ENCODE assay signal across 10 cellular contexts in genomic region chr6:15148356-15149058, GRCh38.
A peak's percentile ranks its signal among the peaks of the same experiment; 100 is the strongest.
DNase-seq lines count a peak whose midpoint lies in the region; ATAC-seq, FAIRE-seq and TF ChIP-seq lines count a peak whose summit lies in the region.
"Had no signal": no experiment of that assay in that cellular context is flagged by ENCODE, and none has a peak within 500 bp of the region (broad histone marks: within the 10 kb centered on the region; RNA-seq: fewer than 3 reads in every experiment).

No MANE protein-coding gene starts in this region.

- H3K9me3 ChIP-seq in HCT116 (ENCODE audit: control insufficient read depth in 1 of 2, insufficient read depth in 1 of 2, low read depth in 1 of 2, low read length in 2 of 2) = no peaks in the 10 kb centered on the region
- no peaks in the 10 kb centered on the region for H3K9me3 ChIP-seq in adipocyte (ENCODE audit: control insufficient read depth, low read length)
- no peaks in the 10 kb centered on the region for H3K9me3 ChIP-seq in keratinocyte (ENCODE audit: control insufficient read depth, low read depth, low read length)
- H3K9me3 ChIP-seq in testis = no peaks in the 10 kb centered on the region

- CTCF ChIA-PET in HCT116 (lab: Charles Lee) = no interaction called here

- 65 to 83% methylated on average over 10 of the region's 10 CpGs for WGBS in testis, 2 donors

- H3K4me1 ChIP-seq in HCT116 (ENCODE audit: control insufficient read depth in 1 of 2, insufficient read depth in 2 of 2, low read length in 2 of 2) = peaks cover 0 to 8% of the 10 kb centered on the region in 2 experiments; a peak in 1 of 4 replicates
- H3K4me1 ChIP-seq in adipocyte (ENCODE audit: control insufficient read depth, insufficient read depth, low read length) = no peaks in the 10 kb centered on the region
- H3K4me1 ChIP-seq in keratinocyte (ENCODE audit: control insufficient read depth, extremely low read depth, insufficient read depth, low read length) = peaks cover 12% of the 10 kb centered on the region
- H3K4me1 ChIP-seq in testis = no peaks in the 10 kb centered on the region

- H3K79me2 ChIP-seq in HCT116 (ENCODE audit: insufficient read depth, low read length) (no peaks in the 10 kb centered on the region), keratinocyte (ENCODE audit: control insufficient read depth, insufficient read depth, low read length) (no peaks in the 10 kb centered on the region)

- H4K20me1 ChIP-seq in HCT116 (ENCODE audit: insufficient read depth) (no peaks in the 10 kb centered on the region), keratinocyte (ENCODE audit: control insufficient read depth, extremely low read depth, insufficient read depth, low read length) (no peaks in the 10 kb centered on the region)

- H3K9me2 ChIP-seq in HCT116 (ENCODE audit: insufficient read depth) = no peaks in the 10 kb centered on the region

- no peaks in the 10 kb centered on the region for H3K36me3 ChIP-seq in HCT116 (ENCODE audit: control insufficient read depth in 1 of 2, insufficient read depth in 2 of 2, low read length in 2 of 2)
- no peaks in the 10 kb centered on the region for H3K36me3 ChIP-seq in adipocyte (ENCODE audit: control insufficient read depth, insufficient read depth, low read length, severe bottlenecking)
- no peaks in the 10 kb centered on the region for H3K36me3 ChIP-seq in keratinocyte (ENCODE audit: control insufficient read depth in 2 of 2, extremely low read depth in 1 of 2, insufficient read depth in 2 of 2, low read length in 2 of 2)
- H3K36me3 ChIP-seq in testis (ENCODE audit: low read depth, missing control alignments) = no peaks in the 10 kb centered on the region

- RAD21 ChIA-PET in HCT116 (lab: Charles Lee; ENCODE audit: low non-redundant PET in 1 of 2, low total read pairs in 2 of 2, uncharacterized antibody in 2 of 2, unreplicated experiment in 2 of 2) = no interaction called here

- BruUV-seq in HCT116 (replicated peaks; lab: Mats Ljungman, UMichigan) = no TSS peak

- peak; percentile 41 for FAIRE-seq in keratinocyte (lab: Jason Lieb, UNC)

- no peaks in the 10 kb centered on the region for H3K9me1 ChIP-seq in keratinocyte (ENCODE audit: control insufficient read depth, extremely low read depth, insufficient read depth, low read length)

- dilution Hi-C loops in keratinocyte (cut with MboI; ENCODE audit: extremely low pct_ligation_motif_present, low sequenced_read_pairs) = no loop called here

- H3K4me2 ChIP-seq in HCT116 (ENCODE audit: low read length) (no peak overlapping the region), keratinocyte (ENCODE audit: control insufficient read depth, extremely low read depth, insufficient read depth, low read depth, low read length) (peak overlapping the region; percentile 22)

- DNase-seq in AG10803 (ENCODE audit: low read depth) (peak; percentile 75), HCT116 (ENCODE audit: low read depth, low spot score) (no peak), adipocyte (ENCODE audit: low read depth) (peak; percentile 72), keratinocyte (ENCODE audit: low read depth, low spot score) (peak; percentile 32), testis (no peak), NCI-H1092 (lab: John Stamatoyannopoulos, UW) (no peak), GM13977 (ENCODE audit: low spot score) (no peak), occipital lobe (lab: John Stamatoyannopoulos, UW) (no peak)
- DNase-seq: activated CD4-positive, alpha-beta T cell treated with anti-CD3 and anti-CD28 coated beads for 48 hours; cortex of kidney had no signal

- H3K27ac ChIP-seq in HCT116 (ENCODE audit: low read depth, low read length) (no peak overlapping the region), keratinocyte (ENCODE audit: control insufficient read depth, insufficient read depth, low read length) (peak overlapping the region; percentile 32), testis (no peak overlapping the region)

- in situ Hi-C loops in GM13977 (cut with MboI; ENCODE audit: low pct_unique_long_range_greater_than_20kb, low sequenced_read_pairs, unreplicated experiment) = no loop called here

- no peak for TF ChIP-seq RAD21 in HCT116 (IDR thresholded peaks at IDR 0.05; ENCODE audit: low read depth)

- no peak overlapping the region for H3K4me3 ChIP-seq in AG10803 (ENCODE audit: low read length)
- no peak overlapping the region for H3K4me3 ChIP-seq in HCT116 (replicated peaks in 1 of 2; ENCODE audit: low read depth in 1 of 2, low read length in 2 of 2)
- H3K4me3 ChIP-seq in adipocyte (ENCODE audit: low read length) = no peak overlapping the region
- H3K4me3 ChIP-seq in keratinocyte (ENCODE audit: control insufficient read depth in 2 of 3, extremely low read depth in 1 of 3, insufficient read depth in 2 of 3, low read depth in 1 of 3, low read length in 3 of 3) = no peak overlapping the region
- no peak overlapping the region for H3K4me3 ChIP-seq in testis

- TF ChIP-seq POLR2A in HCT116 (IDR thresholded peaks at IDR 0.05; ENCODE audit: borderline replicate concordance, extremely low read depth, insufficient read depth, insufficient read length) (no peak), testis (IDR thresholded peaks at IDR 0.05) (no peak)

- H3K9ac ChIP-seq in HCT116 (ENCODE audit: low read length) = no peak overlapping the region
- no peak overlapping the region for H3K9ac ChIP-seq in adipocyte (ENCODE audit: low read length)
- H3K9ac ChIP-seq in keratinocyte (ENCODE audit: control insufficient read depth, extremely low read depth, insufficient read depth, low read length) = peak overlapping the region; percentile 42

- intact Hi-C loops in HCT116 (cut with micrococcal nuclease) (no loop called here), testis (cut with DNase I; ENCODE audit: low total_unique reads) (no loop called here)

- peak; percentile 16; the same call in 1 of the 2 replicates for TF ChIP-seq CTCF in AG10803 (conservative IDR thresholded peaks at IDR 0.05; ENCODE audit: low read length)
- 0 out of 6 replicates have a peak, but pooled peaks of 1 of the 3 experiments have one; percentile 7 for TF ChIP-seq CTCF in HCT116 (IDR thresholded peaks at IDR 0.05 in 2 of 3, conservative IDR thresholded peaks at IDR 0.05 in 1 of 3; ENCODE audit: borderline replicate concordance in 1 of 3, insufficient read depth in 1 of 3, low read depth in 2 of 3, low read length in 2 of 3)
- peak in 2 of 3 experiments; percentile 17 to 33 for TF ChIP-seq CTCF in keratinocyte (optimal IDR thresholded peaks at IDR 0.05 in 1 of 3, IDR thresholded peaks at IDR 0.05 in 1 of 3, conservative IDR thresholded peaks at IDR 0.05 in 1 of 3; ENCODE audit: extremely low read depth in 1 of 3, insufficient read depth in 2 of 3, low read length in 3 of 3)
- no peak for TF ChIP-seq CTCF in testis (IDR thresholded peaks at IDR 0.05)
- no peak for TF ChIP-seq CTCF in GM13977 (IDR thresholded peaks at IDR 0.05; ENCODE audit: extremely low read depth, insufficient read depth, missing control alignments)

- H2AFZ ChIP-seq in HCT116 (ENCODE audit: low read depth, low read length, poor library complexity, severe bottlenecking) (peak overlapping the region; percentile 65), keratinocyte (ENCODE audit: control insufficient read depth, low read length) (peak overlapping the region; percentile 69)

- peak; percentile 72 for ATAC-seq in HCT116

- no peaks in the 10 kb centered on the region for H3K27me3 ChIP-seq in HCT116 (ENCODE audit: insufficient read depth, low read length)
- no peaks in the 10 kb centered on the region for H3K27me3 ChIP-seq in adipocyte (replicated peaks; ENCODE audit: control insufficient read depth, insufficient read depth, low read length)
- no peaks in the 10 kb centered on the region for H3K27me3 ChIP-seq in keratinocyte (ENCODE audit: control insufficient read depth, extremely low read depth, insufficient read depth, low read length)
- no peaks in the 10 kb centered on the region for H3K27me3 ChIP-seq in testis

- POLR2A ChIA-PET in HCT116 (lab: Charles Lee) = no interaction called here

TF ChIP-seq in HCT116, 20 proteins besides CTCF, POLR2A, EP300 and RAD21 (continues in another document):
- TF ChIP-seq CEBPB (IDR thresholded peaks at IDR 0.05; ENCODE audit: low read depth) = no peak
- TF ChIP-seq, protein P1, sequence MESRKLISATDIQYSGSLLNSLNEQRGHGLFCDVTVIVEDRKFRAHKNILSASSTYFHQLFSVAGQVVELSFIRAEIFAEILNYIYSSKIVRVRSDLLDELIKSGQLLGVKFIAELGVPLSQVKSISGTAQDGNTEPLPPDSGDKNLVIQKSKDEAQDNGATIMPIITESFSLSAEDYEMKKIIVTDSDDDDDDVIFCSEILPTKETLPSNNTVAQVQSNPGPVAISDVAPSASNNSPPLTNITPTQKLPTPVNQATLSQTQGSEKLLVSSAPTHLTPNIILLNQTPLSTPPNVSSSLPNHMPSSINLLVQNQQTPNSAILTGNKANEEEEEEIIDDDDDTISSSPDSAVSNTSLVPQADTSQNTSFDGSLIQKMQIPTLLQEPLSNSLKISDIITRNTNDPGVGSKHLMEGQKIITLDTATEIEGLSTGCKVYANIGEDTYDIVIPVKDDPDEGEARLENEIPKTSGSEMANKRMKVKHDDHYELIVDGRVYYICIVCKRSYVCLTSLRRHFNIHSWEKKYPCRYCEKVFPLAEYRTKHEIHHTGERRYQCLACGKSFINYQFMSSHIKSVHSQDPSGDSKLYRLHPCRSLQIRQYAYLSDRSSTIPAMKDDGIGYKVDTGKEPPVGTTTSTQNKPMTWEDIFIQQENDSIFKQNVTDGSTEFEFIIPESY (IDR thresholded peaks at IDR 0.05; ENCODE audit: extremely low read depth, insufficient replicate concordance, low read length) = no peak
- TF ChIP-seq ZFX (IDR thresholded peaks at IDR 0.05) = no peak
- TF ChIP-seq, protein P2, sequence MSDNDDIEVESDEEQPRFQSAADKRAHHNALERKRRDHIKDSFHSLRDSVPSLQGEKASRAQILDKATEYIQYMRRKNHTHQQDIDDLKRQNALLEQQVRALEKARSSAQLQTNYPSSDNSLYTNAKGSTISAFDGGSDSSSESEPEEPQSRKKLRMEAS (IDR thresholded peaks at IDR 0.05) = no peak
- TF ChIP-seq YY1 (IDR thresholded peaks at IDR 0.05; ENCODE audit: extremely low read depth, insufficient replicate concordance, low read depth, low read length) = no peak
- TF ChIP-seq FOSL1 (IDR thresholded peaks at IDR 0.05; ENCODE audit: low read depth) = no peak
- no peak for TF ChIP-seq ZNF274 (IDR thresholded peaks at IDR 0.05; ENCODE audit: low read depth, low read length)
- TF ChIP-seq, protein P3, sequence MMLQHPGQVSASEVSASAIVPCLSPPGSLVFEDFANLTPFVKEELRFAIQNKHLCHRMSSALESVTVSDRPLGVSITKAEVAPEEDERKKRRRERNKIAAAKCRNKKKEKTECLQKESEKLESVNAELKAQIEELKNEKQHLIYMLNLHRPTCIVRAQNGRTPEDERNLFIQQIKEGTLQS (IDR thresholded peaks at IDR 0.05) = no peak
- TF ChIP-seq SP1 (IDR thresholded peaks at IDR 0.05; ENCODE audit: low read depth) = no peak
- TF ChIP-seq EGR1 (IDR thresholded peaks at IDR 0.05; ENCODE audit: low read depth) = no peak
- TF ChIP-seq TCF7L2 (IDR thresholded peaks at IDR 0.05; ENCODE audit: borderline replicate concordance, extremely low read depth, insufficient read depth, insufficient read length) = no peak

Comparison
In these comparisons a context has a peak if more than half of its experiments do, and no peak if none do; other contexts are left out.
1. DNase-seq: peak in AG10803 (single experiment), adipocyte (single experiment) and keratinocyte (single experiment); none in HCT116 (single experiment), testis (single experiment), NCI-H1092 (single experiment), GM13977 (single experiment) and occipital lobe (single experiment).
2. CTCF ChIP-seq: peak in AG10803 (single experiment) and keratinocyte (2 of 3); none in testis (0 of 3) and GM13977 (single experiment).